8 cellular contexts compared by ENCODE assay signal in the genomic region with DNA sequence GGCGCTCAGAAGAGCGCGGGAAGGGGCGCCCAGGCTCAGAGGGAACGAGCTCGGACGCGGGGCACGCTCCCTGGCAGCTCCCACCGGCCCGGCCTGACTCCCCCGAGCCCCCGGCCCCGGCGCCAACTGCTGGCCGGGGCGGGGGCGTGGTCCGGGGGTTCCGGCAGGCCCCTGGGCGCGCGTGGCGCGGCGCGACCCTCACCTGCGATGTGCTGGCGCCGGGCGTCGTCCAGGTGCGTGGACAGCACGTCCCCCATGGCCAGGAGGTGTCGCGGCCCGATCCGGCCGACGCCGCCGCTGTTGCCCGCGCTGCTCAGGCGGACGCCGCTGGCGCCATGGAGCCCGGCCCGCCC. TPM values are rescaled to one million over a fixed set of nuclear protein-coding genes. Genes with fewer than 3 reads are reported as not detected.
DNase-seq lines count a peak whose midpoint lies in the region; ATAC-seq, FAIRE-seq and TF ChIP-seq lines count a peak whose summit lies in the region.

No MANE protein-coding gene starts in this region.

- intact Hi-C loops in dendritic cell treated with granulocyte-macrophage colony-stimulating factor and Interleukin-4, amounts not matched to agents 40 ng/mL and 50 ng/mL, for 4 days (cut with micrococcal nuclease), result loop anchor here (2.0 kb wide), 1 partner anchor 18 kb away; no protein-coding TSS in a partner anchor
- intact Hi-C loops in natural killer cell (cut with micrococcal nuclease), result no loop called here

- no peaks in the 10 kb centered on the region for H3K27me3 ChIP-seq in CD8-positive, alpha-beta memory T cell (ENCODE audit: insufficient read depth, low read length, poor library complexity, severe bottlenecking)
- H3K27me3 ChIP-seq in HUES48 (ENCODE audit: control insufficient read depth, insufficient read depth, low read length), result peaks cover 8% of the 10 kb centered on the region

- CTCF ChIA-PET in CD8-positive, alpha-beta memory T cell (lab: Charles Lee), result interaction anchor here (1.2 to 1.4 kb wide), 2 partner anchors 18 to 43 kb away, joined by 3 read pairs; no protein-coding TSS in a partner anchor

- TF ChIP-seq CTCF in natural killer cell (IDR thresholded peaks at IDR 0.05), result no peak

- peaks cover 19% of the 10 kb centered on the region for H3K4me1 ChIP-seq in CD8-positive, alpha-beta memory T cell (ENCODE audit: insufficient read depth, low read length)
- peaks cover 17% of the 10 kb centered on the region for H3K4me1 ChIP-seq in HUES48 (ENCODE audit: control insufficient read depth, insufficient read depth, low read length)

- H3K9me3 Mint-ChIP-seq in CD8-positive, alpha-beta memory T cell, result no peaks in the 10 kb centered on the region
- no peaks in the 10 kb centered on the region for H3K9me3 Mint-ChIP-seq in dendritic cell treated with granulocyte-macrophage colony-stimulating factor and Interleukin-4, amounts not matched to agents 40 ng/mL and 50 ng/mL, for 4 days
- H3K9me3 Mint-ChIP-seq in natural killer cell, result no peaks in the 10 kb centered on the region

- no peaks in the 10 kb centered on the region for H3K36me3 Mint-ChIP-seq in CD8-positive, alpha-beta memory T cell
- H3K36me3 Mint-ChIP-seq in dendritic cell treated with granulocyte-macrophage colony-stimulating factor and Interleukin-4, amounts not matched to agents 40 ng/mL and 50 ng/mL, for 4 days (ENCODE audit: low read depth), result peaks cover 69% of the 10 kb centered on the region
- H3K36me3 Mint-ChIP-seq in natural killer cell, result no peaks in the 10 kb centered on the region

- H3K9ac ChIP-seq in HUES48 (ENCODE audit: low read depth, low read length), result peak overlapping the region; percentile 42

- DNase-seq in CD8-positive, alpha-beta memory T cell, result no peak
- peak; percentile 25 for DNase-seq in natural killer cell
- no peak for DNase-seq in NCI-H748 (lab: John Stamatoyannopoulos, UW; ENCODE audit: unreplicated experiment)
- no peak for DNase-seq in urothelium cell line (ENCODE audit: low spot score)
- DNase-seq in EL, result no peak

- H3K27ac Mint-ChIP-seq in CD8-positive, alpha-beta memory T cell, result no peak overlapping the region
- H3K27ac Mint-ChIP-seq in dendritic cell treated with granulocyte-macrophage colony-stimulating factor and Interleukin-4, amounts not matched to agents 40 ng/mL and 50 ng/mL, for 4 days, result peak overlapping the region; percentile 94
- no peak overlapping the region for H3K27ac Mint-ChIP-seq in natural killer cell

- H3K27ac ChIP-seq in CD8-positive, alpha-beta memory T cell (ENCODE audit: low read depth, low read length), result peak overlapping the region; percentile 73
- H3K27ac ChIP-seq in HUES48 (ENCODE audit: low read depth, low read length), result no peak overlapping the region

- FAIRE-seq in urothelium cell line (lab: Jason Lieb, UNC), result no peak

- no peaks in the 10 kb centered on the region for H3K9me3 ChIP-seq in CD8-positive, alpha-beta memory T cell (ENCODE audit: low read length)
- no peaks in the 10 kb centered on the region for H3K9me3 ChIP-seq in HUES48 (ENCODE audit: control insufficient read depth, insufficient read depth, low read length)

- H3K4me1 Mint-ChIP-seq in CD8-positive, alpha-beta memory T cell, result peaks cover 17 to 30% (median 25%) of the 10 kb centered on the region in 3 donors
- H3K4me1 Mint-ChIP-seq in dendritic cell treated with granulocyte-macrophage colony-stimulating factor and Interleukin-4, amounts not matched to agents 40 ng/mL and 50 ng/mL, for 4 days (ENCODE audit: low read depth), result peaks cover 73% of the 10 kb centered on the region
- H3K4me1 Mint-ChIP-seq in natural killer cell, result peaks cover 12 to 25% of the 10 kb centered on the region in 2 donors

- H3K27me3 Mint-ChIP-seq in CD8-positive, alpha-beta memory T cell, result no peaks in the 10 kb centered on the region
- no peaks in the 10 kb centered on the region for H3K27me3 Mint-ChIP-seq in dendritic cell treated with granulocyte-macrophage colony-stimulating factor and Interleukin-4, amounts not matched to agents 40 ng/mL and 50 ng/mL, for 4 days
- H3K27me3 Mint-ChIP-seq in natural killer cell (ENCODE audit: low read depth in 2 of 2), result no peaks in the 10 kb centered on the region

- peak overlapping the region in 2 of 7 donors; percentile 55 to 73 for H3K4me3 Mint-ChIP-seq in CD8-positive, alpha-beta memory T cell
- H3K4me3 Mint-ChIP-seq in dendritic cell treated with granulocyte-macrophage colony-stimulating factor and Interleukin-4, amounts not matched to agents 40 ng/mL and 50 ng/mL, for 4 days, result peak overlapping the region; percentile 94
- H3K4me3 Mint-ChIP-seq in natural killer cell, result no peak overlapping the region

- POLR2A ChIA-PET in CD8-positive, alpha-beta memory T cell (lab: Charles Lee), result interaction anchor here (1.2 to 1.3 kb wide), 2 partner anchors 10 to 13 kb away, joined by 4 to 6 read pairs; no protein-coding TSS in a partner anchor

- no peaks in the 10 kb centered on the region for H3K36me3 ChIP-seq in CD8-positive, alpha-beta memory T cell (ENCODE audit: insufficient read depth, low read length)
- H3K36me3 ChIP-seq in HUES48 (ENCODE audit: control insufficient read depth, insufficient read depth, low read length), result no peaks in the 10 kb centered on the region

- peak in 1 of 3 donors; percentile 43 for ATAC-seq in natural killer cell
- ATAC-seq in activated CD4-positive, CD25-positive, alpha-beta regulatory T cell treated with anti-CD3 and anti-CD28 coated beads, Interleukin-2, amount 50 U/mL, for 24 hours, result no peak

- peak overlapping the region; percentile 34 for H3K4me3 ChIP-seq in CD8-positive, alpha-beta memory T cell (ENCODE audit: low read length)
- H3K4me3 ChIP-seq in HUES48 (ENCODE audit: low read depth, low read length), result peak overlapping the region; percentile 77

RNA-seq across cellular contexts. Expression of a gene that starts 43.5 kb away (rescaled TPM):
- 10 to 100 TPM; 14.5 to 15.2 TPM for total RNA-seq in CD8-positive, alpha-beta memory T cell
- 8.2 TPM for polyA plus RNA-seq in CD8-positive, alpha-beta memory T cell
- 1 to 10 TPM in 2 of 3 donors, under 1 TPM in 1; 0.97 to 1.8 (median 1.6) TPM for total RNA-seq in natural killer cell

Comparison
In these comparisons a context has a peak if more than half of its experiments do, and no peak if none do; other contexts are left out.
1. RNA of a gene that starts 43.5 kb away (total RNA-seq): 14.5 to 15.2 TPM in CD8-positive, alpha-beta memory T cell; 0.97 to 1.8 TPM in natural killer cell; every median in the first group is over 4 times any median in the second.